29 cellular contexts compared by ENCODE assay signal in the genomic region with DNA sequence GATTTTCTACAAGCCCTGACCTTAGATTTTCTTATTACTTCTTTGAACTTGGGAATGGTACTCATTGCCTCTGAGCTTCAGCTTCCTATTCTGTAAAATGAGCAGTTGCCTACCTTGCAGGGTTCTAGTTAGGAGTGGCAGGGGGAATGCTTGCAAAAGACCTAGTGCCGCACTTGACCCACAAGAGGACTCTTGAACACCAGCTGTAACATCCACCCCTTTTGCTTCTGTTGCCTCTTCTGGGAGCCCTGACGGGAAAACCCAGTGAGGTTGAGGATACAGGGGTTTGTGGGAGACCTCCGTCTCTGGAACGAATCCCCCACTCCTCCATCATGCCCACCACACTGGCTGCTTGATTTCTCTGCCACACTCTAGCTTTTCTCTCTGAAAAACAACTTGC.
"Had no signal": no experiment of that assay in that cellular context is flagged by ENCODE, and none has a peak within 500 bp of the region (broad histone marks: within the 10 kb centered on the region; RNA-seq: fewer than 3 reads in every experiment).

No MANE protein-coding gene starts in this region.

- ATAC-seq: right lobe of liver; stimulated activated memory B cell treated with anti-CD40 and anti-IgM and Interleukin-4, amounts not matched to agents 10 μg/mL and 1 μg/mL and 100 μg/mL, for 72 hours; stimulated activated naive CD8-positive, alpha-beta T cell treated with anti-CD3 and anti-CD28 coated beads, Interleukin-15, amount 100 ng/mL, for 72 hours had no signal

- H3K27ac ChIP-seq: ascending aorta, coronary artery, ovary, right lobe of liver had no signal

- H3K4me3 Mint-ChIP-seq: activated naive CD4-positive, alpha-beta T cell treated with anti-CD3 and anti-CD28 coated beads, Interleukin-2, amount 10 ng/mL, durations not matched to agents 7 days and 5 days; activated naive CD8-positive, alpha-beta T cell treated with anti-CD3 and anti-CD28 coated beads, Interleukin-2, amount 10 ng/mL, durations not matched to agents 7 days and 5 days; brain; immature natural killer cell; mesothelial cell of epicardium; naive B cell; stimulated activated memory B cell treated with anti-CD40 and anti-IgM and Interleukin-4, amounts not matched to agents 10 μg/mL and 1 μg/mL and 100 μg/mL, for 72 hours; stimulated activated naive CD8-positive, alpha-beta T cell treated with anti-CD3 and anti-CD28 coated beads, Interleukin-15, amount 100 ng/mL, for 72 hours; T-helper 1 cell treated with Interleukin-12 subunit alpha and Interleukin-12 subunit beta and Interleukin-4 antibody, amounts not matched to agents 30 μg/mL and 1 μg/mL, for 36 hours had no signal

- H3K9me3 Mint-ChIP-seq: activated naive CD4-positive, alpha-beta T cell treated with anti-CD3 and anti-CD28 coated beads, Interleukin-2, amount 10 ng/mL, durations not matched to agents 7 days and 5 days; activated naive CD8-positive, alpha-beta T cell treated with anti-CD3 and anti-CD28 coated beads, Interleukin-2, amount 10 ng/mL, durations not matched to agents 7 days and 5 days; immature natural killer cell; naive B cell; stimulated activated memory B cell treated with anti-CD40 and anti-IgM and Interleukin-4, amounts not matched to agents 10 μg/mL and 1 μg/mL and 100 μg/mL, for 72 hours; stimulated activated naive CD8-positive, alpha-beta T cell treated with anti-CD3 and anti-CD28 coated beads, Interleukin-15, amount 100 ng/mL, for 72 hours; T-helper 1 cell treated with Interleukin-12 subunit alpha and Interleukin-12 subunit beta and Interleukin-4 antibody, amounts not matched to agents 30 μg/mL and 1 μg/mL, for 36 hours had no signal

- H3K27me3 Mint-ChIP-seq: naive B cell; stimulated activated memory B cell treated with anti-CD40 and anti-IgM and Interleukin-4, amounts not matched to agents 10 μg/mL and 1 μg/mL and 100 μg/mL, for 72 hours; stimulated activated naive CD8-positive, alpha-beta T cell treated with anti-CD3 and anti-CD28 coated beads, Interleukin-15, amount 100 ng/mL, for 72 hours had no signal

- H3K36me3 ChIP-seq: ascending aorta, ovary, right lobe of liver, tibial artery had no signal

- H3K27me3 ChIP-seq: ascending aorta, dorsolateral prefrontal cortex, ovary, right lobe of liver, tibial artery had no signal

- DNase-seq: activated CD4-positive, alpha-beta T cell treated with anti-CD3 and anti-CD28 coated beads for 4 hours; activated CD4-positive, alpha-beta T cell treated with anti-CD3 and anti-CD28 coated beads, Interleukin-2, amount 50 U/mL, for 4 hours; activated gamma-delta T cell; activated naive CD4-positive, alpha-beta T cell treated with anti-CD3 and anti-CD28 coated beads, Interleukin-2, amount 10 ng/mL, durations not matched to agents 7 days and 5 days; activated naive CD8-positive, alpha-beta T cell treated with anti-CD3 and anti-CD28 coated beads, Interleukin-2, amount 10 ng/mL, durations not matched to agents 7 days and 5 days; activated T-cell treated with anti-CD3 and anti-CD28 coated beads, Interleukin-2, amount 50 U/mL, for 1 hour; dorsolateral prefrontal cortex; effector memory CD4-positive, alpha-beta T cell; hypothalamus; immature natural killer cell; kidney; naive B cell; ovary; right lobe of liver; stimulated activated CD4-positive, alpha-beta T cell treated with anti-CD3 and anti-CD28 coated beads, Interleukin-1b, Interleukin-23, amount 100 ng/mL, for 48 hours; stimulated activated CD4-positive, alpha-beta T cell treated with anti-CD3 and anti-CD28 coated beads, Interleukin-4, amount 100 ng/mL, for 4 hours; stimulated activated CD8-positive, alpha-beta memory T cell treated with anti-CD3 and anti-CD28 coated beads, Interleukin-4, amount 100 ng/mL, for 48 hours; stimulated activated naive CD8-positive, alpha-beta T cell treated with anti-CD3 and anti-CD28 coated beads, Interleukin-15, amount 100 ng/mL, for 72 hours; SW 1271; T-helper 9 cell; tibial artery had no signal

- H3K36me3 Mint-ChIP-seq: activated naive CD4-positive, alpha-beta T cell treated with anti-CD3 and anti-CD28 coated beads, Interleukin-2, amount 10 ng/mL, durations not matched to agents 7 days and 5 days; activated naive CD8-positive, alpha-beta T cell treated with anti-CD3 and anti-CD28 coated beads, Interleukin-2, amount 10 ng/mL, durations not matched to agents 7 days and 5 days; brain; immature natural killer cell; mesothelial cell of epicardium; naive B cell; stimulated activated memory B cell treated with anti-CD40 and anti-IgM and Interleukin-4, amounts not matched to agents 10 μg/mL and 1 μg/mL and 100 μg/mL, for 72 hours had no signal

- H3K4me3 ChIP-seq: ascending aorta, coronary artery, dorsolateral prefrontal cortex, ovary, right lobe of liver, skin epidermis, tibial artery had no signal

- H3K4me1 ChIP-seq: ascending aorta, right lobe of liver had no signal

- H3K9me3 ChIP-seq: ascending aorta, ovary, right lobe of liver, tibial artery had no signal

- H3K27ac Mint-ChIP-seq: activated naive CD4-positive, alpha-beta T cell treated with anti-CD3 and anti-CD28 coated beads, Interleukin-2, amount 10 ng/mL, durations not matched to agents 7 days and 5 days; activated naive CD8-positive, alpha-beta T cell treated with anti-CD3 and anti-CD28 coated beads, Interleukin-2, amount 10 ng/mL, durations not matched to agents 7 days and 5 days; brain; immature natural killer cell; mesothelial cell of epicardium; naive B cell; progenitor cell of endocrine pancreas; stimulated activated memory B cell treated with anti-CD40 and anti-IgM and Interleukin-4, amounts not matched to agents 10 μg/mL and 1 μg/mL and 100 μg/mL, for 72 hours; stimulated activated naive CD8-positive, alpha-beta T cell treated with anti-CD3 and anti-CD28 coated beads, Interleukin-15, amount 100 ng/mL, for 72 hours; T-helper 1 cell treated with Interleukin-12 subunit alpha and Interleukin-12 subunit beta and Interleukin-4 antibody, amounts not matched to agents 30 μg/mL and 1 μg/mL, for 36 hours had no signal
